27 cellular contexts compared by ENCODE assay signal in the genomic region with DNA sequence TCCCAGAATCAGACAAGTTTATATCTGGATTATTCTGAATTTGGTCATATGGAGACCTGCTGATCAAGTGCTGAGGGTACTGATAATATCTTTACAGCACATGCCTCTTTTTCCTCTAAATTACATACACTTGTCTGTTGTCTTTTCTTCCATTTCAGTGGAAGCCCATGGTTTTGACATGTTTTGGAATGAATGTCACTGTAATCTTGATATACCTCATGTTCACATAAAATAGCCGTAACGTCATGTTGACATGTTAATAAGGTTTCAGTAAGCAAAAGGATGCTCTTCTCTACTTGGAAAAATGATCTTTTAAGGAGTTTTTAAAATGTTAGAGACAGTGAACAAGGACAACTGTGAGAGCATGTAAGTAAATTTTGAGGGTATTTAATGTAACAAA. TPM values are rescaled to one million over a fixed set of nuclear protein-coding genes. Genes with fewer than 3 reads are reported as not detected.
DNase-seq lines count a peak whose midpoint lies in the region; ATAC-seq, FAIRE-seq and TF ChIP-seq lines count a peak whose summit lies in the region.
"Had no signal": no experiment of that assay in that cellular context is flagged by ENCODE, and none has a peak within 500 bp of the region (broad histone marks: within the 10 kb centered on the region; RNA-seq: fewer than 3 reads in every experiment).

No MANE protein-coding gene starts in this region.

- no peaks in the 10 kb centered on the region for H3K9me2 ChIP-seq in neural cell (ENCODE audit: insufficient read depth, low read length)
- H3K9me2 ChIP-seq in OCI-LY7 (ENCODE audit: insufficient read depth, low read length) = no peaks in the 10 kb centered on the region

- in situ Hi-C loops in HepG2 (cut with HindIII; ENCODE audit: extremely low pct_ligation_motif_present, low pct_unique_long_range_greater_than_20kb) = no loop called here

- no peak overlapping the region for H3K27ac Mint-ChIP-seq in activated CD4-positive, alpha-beta memory T cell treated with anti-CD3 and anti-CD28 coated beads, Interleukin-2, amount 10 ng/mL, durations not matched to agents 7 days and 5 days
- H3K27ac Mint-ChIP-seq: CD8-positive, alpha-beta T cell had no signal

- H3K27me3 ChIP-seq in HepG2 (ENCODE audit: control insufficient read depth in 1 of 2, insufficient read depth in 2 of 2, low read length in 2 of 2) (no peaks in the 10 kb centered on the region), right lobe of liver (no peaks in the 10 kb centered on the region), esophagus squamous epithelium (no peaks in the 10 kb centered on the region), neural cell (ENCODE audit: insufficient read depth, low read depth, low read length) (no peaks in the 10 kb centered on the region), small intestine (ENCODE audit: control insufficient read depth in 2 of 2, insufficient read depth in 2 of 2, low read length in 2 of 2) (peaks cover 0 to 3% of the 10 kb centered on the region in 2 donors)
- H3K27me3 ChIP-seq: MG63 had no signal

- TF ChIP-seq RAD21 in HepG2 (CRISPR knock-in tag; IDR thresholded peaks at IDR 0.05) (no peak), neural cell (conservative IDR thresholded peaks at IDR 0.05) (no peak)

- POLR2A ChIA-PET in HepG2 (lab: Yijun Ruan, JAX) = no interaction called here
- POLR2A ChIA-PET in activated CD4-positive, alpha-beta memory T cell treated with anti-CD3 and anti-CD28 coated beads, Interleukin-2, amount 10 ng/mL, durations not matched to agents 7 days and 5 days (lab: Charles Lee) = no interaction called here
- POLR2A ChIA-PET in OCI-LY7 (lab: Charles Lee) = interaction anchor here (0.6 to 0.8 kb wide), 2 partner anchors 9 to 81 kb away, joined by 4 to 5 read pairs; no protein-coding TSS in a partner anchor

- DNase-seq in HepG2 (ENCODE audit: low spot score) (no peak), right lobe of liver (no peak), esophagus squamous epithelium (lab: John Stamatoyannopoulos, UW) (no peak), OCI-LY7 (ENCODE audit: low spot score) (no peak), small intestine (no peak), SK-N-DZ (ENCODE audit: low spot score) (no peak)
- no peak for DNase-seq in activated CD4-positive, alpha-beta memory T cell treated with anti-CD3 and anti-CD28 coated beads, Interleukin-2, amount 10 ng/mL, durations not matched to agents 7 days and 5 days
- DNase-seq: 8988T; AML-193; C1 segment of cervical spinal cord; Calu3; CD8-positive, alpha-beta T cell; DMS153; Kasumi-1; MG63; NCI-H1417; NCI-H1694 treated with DMSO at 0.1 percent for 48 hours; NCI-H2081 treated with DMSO at 0.1 percent for 48 hours; NCI-H2171 treated with DMSO at 0.1 percent for 48 hours; NCI-H526; RPMI8226; SHP77 treated with DMSO at 0.1 percent for 48 hours had no signal

- H3K27me3 Mint-ChIP-seq in activated CD4-positive, alpha-beta memory T cell treated with anti-CD3 and anti-CD28 coated beads, Interleukin-2, amount 10 ng/mL, durations not matched to agents 7 days and 5 days = peaks cover 6% of the 10 kb centered on the region

- H3K79me2 ChIP-seq in HepG2 (ENCODE audit: insufficient read depth, low read length) (peaks cover 71% of the 10 kb centered on the region), neural cell (replicated peaks; ENCODE audit: insufficient read depth, low read length) (no peaks in the 10 kb centered on the region), OCI-LY7 (ENCODE audit: insufficient read depth, low read depth, low read length) (no peaks in the 10 kb centered on the region)

- H4K20me1 ChIP-seq in HepG2 (ENCODE audit: insufficient read depth, low read length) (no peaks in the 10 kb centered on the region), neural cell (ENCODE audit: insufficient read depth) (no peaks in the 10 kb centered on the region), OCI-LY7 (ENCODE audit: insufficient read depth, low read length) (no peaks in the 10 kb centered on the region)

- no peaks in the 10 kb centered on the region for H3K9me3 ChIP-seq in HepG2 (ENCODE audit: low read length)
- H3K9me3 ChIP-seq in right lobe of liver = no peaks in the 10 kb centered on the region
- H3K9me3 ChIP-seq in esophagus squamous epithelium = no peaks in the 10 kb centered on the region
- H3K9me3 ChIP-seq in neural cell (ENCODE audit: low read length) = no peaks in the 10 kb centered on the region
- H3K9me3 ChIP-seq in OCI-LY7 (ENCODE audit: low read length) = no peaks in the 10 kb centered on the region
- H3K9me3 ChIP-seq in small intestine (ENCODE audit: control insufficient read depth, low read depth) = no peaks in the 10 kb centered on the region
- H3K9me3 ChIP-seq: MG63 had no signal

- H3K9me3 Mint-ChIP-seq in activated CD4-positive, alpha-beta memory T cell treated with anti-CD3 and anti-CD28 coated beads, Interleukin-2, amount 10 ng/mL, durations not matched to agents 7 days and 5 days = no peaks in the 10 kb centered on the region
- H3K9me3 Mint-ChIP-seq: CD8-positive, alpha-beta T cell had no signal

- FAIRE-seq in HepG2 (lab: Jason Lieb, UNC) (no peak), small intestine (lab: Jason Lieb, UNC) (no peak)
- FAIRE-seq: G401.6, GM18507, H1 had no signal

- H3F3A ChIP-seq in neural cell (ENCODE audit: insufficient read depth, low read length, poor library complexity, severe bottlenecking) = no peaks in the 10 kb centered on the region

- no peak overlapping the region for H3K4me3 Mint-ChIP-seq in activated CD4-positive, alpha-beta memory T cell treated with anti-CD3 and anti-CD28 coated beads, Interleukin-2, amount 10 ng/mL, durations not matched to agents 7 days and 5 days
- H3K4me3 Mint-ChIP-seq: CD8-positive, alpha-beta T cell had no signal

- TF ChIP-seq POLR2A in HepG2 (IDR thresholded peaks at IDR 0.05; ENCODE audit: insufficient read depth in 1 of 2, low read depth in 2 of 2, low read length in 2 of 2) (no peak), right lobe of liver (IDR thresholded peaks at IDR 0.05) (no peak), esophagus squamous epithelium (IDR thresholded peaks at IDR 0.05) (no peak)

- no peak overlapping the region for H3K9ac ChIP-seq in HepG2 (ENCODE audit: insufficient read depth, low read depth, low read length)
- no peak overlapping the region for H3K9ac ChIP-seq in neural cell (ENCODE audit: low read length)

- CTCF ChIA-PET in HepG2 (lab: Yijun Ruan, JAX; ENCODE audit: low intra/inter-chr PET ratio, low total read pairs) = no interaction called here
- CTCF ChIA-PET in activated CD4-positive, alpha-beta memory T cell treated with anti-CD3 and anti-CD28 coated beads, Interleukin-2, amount 10 ng/mL, durations not matched to agents 7 days and 5 days (lab: Charles Lee) = no interaction called here
- CTCF ChIA-PET in OCI-LY7 (lab: Charles Lee; ENCODE audit: unreplicated experiment) = no interaction called here

- H2AFZ ChIP-seq in HepG2 (ENCODE audit: low read length) = no peak overlapping the region
- H2AFZ ChIP-seq in neural cell (ENCODE audit: low read depth, low read length) = no peak overlapping the region
- H2AFZ ChIP-seq in OCI-LY7 (ENCODE audit: low read length) = no peak overlapping the region

- H3K4me2 ChIP-seq in HepG2 (ENCODE audit: low read depth, low read length) (no peak overlapping the region), neural cell (ENCODE audit: low read length) (peak overlapping the region; percentile 25), OCI-LY7 (ENCODE audit: low read length) (no peak overlapping the region)

- H3K4me1 ChIP-seq in HepG2 (ENCODE audit: insufficient read depth, low read length) = peaks cover 19% of the 10 kb centered on the region
- H3K4me1 ChIP-seq in right lobe of liver = peaks cover 0 to 6% (median 0%) of the 10 kb centered on the region in 4 donors
- H3K4me1 ChIP-seq in esophagus squamous epithelium = peaks cover 0 to 74% (median 13%) of the 10 kb centered on the region in 3 donors
- no peaks in the 10 kb centered on the region for H3K4me1 ChIP-seq in OCI-LY7 (ENCODE audit: insufficient read depth, low read length, poor library complexity, severe bottlenecking)
- no peaks in the 10 kb centered on the region for H3K4me1 ChIP-seq in small intestine (ENCODE audit: control insufficient read depth in 2 of 2, insufficient read depth in 1 of 2, low read depth in 1 of 2, low read length in 1 of 2)

- H3K36me3 ChIP-seq in HepG2 (replicated peaks in 1 of 2; ENCODE audit: control insufficient read depth in 1 of 2, insufficient read depth in 2 of 2, low read length in 2 of 2) = peaks cover 10 to 43% of the 10 kb centered on the region in 2 experiments; a peak in 4 of 5 replicates
- H3K36me3 ChIP-seq in right lobe of liver = no peaks in the 10 kb centered on the region
- peaks cover 0 to 30% (median 4%) of the 10 kb centered on the region in 3 donors for H3K36me3 ChIP-seq in esophagus squamous epithelium
- H3K36me3 ChIP-seq in neural cell (ENCODE audit: insufficient read depth, low read length) = no peaks in the 10 kb centered on the region
- H3K36me3 ChIP-seq in OCI-LY7 (ENCODE audit: insufficient read depth, low read length) = no peaks in the 10 kb centered on the region
- H3K36me3 ChIP-seq in small intestine (ENCODE audit: control insufficient read depth in 2 of 2, insufficient read depth in 2 of 2, low read length in 2 of 2) = peaks cover 0 to 2% of the 10 kb centered on the region in 2 donors

- TF ChIP-seq CTCF in HepG2 (CRISPR knock-in tag; IDR thresholded peaks at IDR 0.05) (no peak), right lobe of liver (IDR thresholded peaks at IDR 0.05) (no peak), esophagus squamous epithelium (IDR thresholded peaks at IDR 0.05) (no peak), neural cell (IDR thresholded peaks at IDR 0.05; ENCODE audit: poor library complexity, severe bottlenecking) (no peak), OCI-LY7 (conservative IDR thresholded peaks at IDR 0.05; ENCODE audit: low read length) (no peak)

- intact Hi-C loops in HepG2 (cut with micrococcal nuclease; ENCODE audit: unreplicated experiment) = no loop called here
- intact Hi-C loops in right lobe of liver (cut with DNase I) = no loop called here
- intact Hi-C loops in esophagus squamous epithelium (cut with DNase I) = no loop called here
- intact Hi-C loops in OCI-LY7 (cut with micrococcal nuclease; ENCODE audit: unreplicated experiment) = no loop called here

- TF ChIP-seq EP300 in HepG2 (IDR thresholded peaks at IDR 0.05; ENCODE audit: low read depth in 2 of 2, low read length in 2 of 2) (no peak), HepG2 (CRISPR knock-in tag; IDR thresholded peaks at IDR 0.05; ENCODE audit: borderline replicate concordance) (no peak), neural cell (conservative IDR thresholded peaks at IDR 0.05; ENCODE audit: poor library complexity, severe bottlenecking) (peak; percentile 85)

- BruUV-seq in HepG2 (replicated peaks; lab: Mats Ljungman, UMichigan) (TSS peak; percentile 15), OCI-LY7 (replicated peaks; lab: Mats Ljungman, UMichigan) (no TSS peak)

- H3K36me3 Mint-ChIP-seq in activated CD4-positive, alpha-beta memory T cell treated with anti-CD3 and anti-CD28 coated beads, Interleukin-2, amount 10 ng/mL, durations not matched to agents 7 days and 5 days (ENCODE audit: low read depth) = no peaks in the 10 kb centered on the region
- H3K36me3 Mint-ChIP-seq: CD8-positive, alpha-beta T cell had no signal

- ATAC-seq in HepG2 = no peak
- no peak for ATAC-seq in right lobe of liver
- ATAC-seq: CD8-positive, alpha-beta T cell; SK-N-SH treated with all-trans-retinoic acid at 6 μM for 48 hours had no signal

- H3K4me3 ChIP-seq in HepG2 (replicated peaks in 1 of 3; ENCODE audit: insufficient read depth in 1 of 3, low read depth in 2 of 3, low read length in 3 of 3) = no peak overlapping the region
- no peak overlapping the region for H3K4me3 ChIP-seq in right lobe of liver
- peak overlapping the region in 1 of 4 donors; percentile 1 for H3K4me3 ChIP-seq in esophagus squamous epithelium
- peak overlapping the region; percentile 3 for H3K4me3 ChIP-seq in neural cell (ENCODE audit: low read length)
- H3K4me3 ChIP-seq in OCI-LY7 (ENCODE audit: low read depth, low read length, poor library complexity, severe bottlenecking) = no peak overlapping the region
- no peak overlapping the region for H3K4me3 ChIP-seq in small intestine (ENCODE audit: low read depth in 1 of 2, low read length in 2 of 2)
- H3K4me3 ChIP-seq: MG63 had no signal

- H3K27ac ChIP-seq in HepG2 (ENCODE audit: extremely low read length, insufficient read depth, low read length) = no peak overlapping the region
- no peak overlapping the region for H3K27ac ChIP-seq in right lobe of liver
- peak overlapping the region in 3 of 4 donors; percentile 41 to 79 (median 70) for H3K27ac ChIP-seq in esophagus squamous epithelium
- H3K27ac ChIP-seq in neural cell (ENCODE audit: low read length) = no peak overlapping the region
- no peak overlapping the region for H3K27ac ChIP-seq in OCI-LY7 (ENCODE audit: low read depth, low read length, poor library complexity, severe bottlenecking)
- no peak overlapping the region for H3K27ac ChIP-seq in small intestine (ENCODE audit: low read depth in 1 of 2, low read length in 1 of 2)

- WGBS in HepG2 (ENCODE audit: low lambda C conversion rate) = 96% methylated on average over 2 of the region's 2 CpGs
- WGBS in right lobe of liver (ENCODE audit: insufficient coverage, low coverage, low lambda C conversion rate, missing lambda C conversion rate) = 96% methylated on average over 2 of the region's 2 CpGs
- WGBS in esophagus squamous epithelium, 2 donors = 51 to 68% methylated on average over 2 of the region's 2 CpGs
- WGBS in small intestine, 3 donors = 89 to 95% (median 91%) methylated on average over 2 of the region's 2 CpGs

- no peaks in the 10 kb centered on the region for H3K4me1 Mint-ChIP-seq in activated CD4-positive, alpha-beta memory T cell treated with anti-CD3 and anti-CD28 coated beads, Interleukin-2, amount 10 ng/mL, durations not matched to agents 7 days and 5 days

RNA-seq across cellular contexts. Expression of a gene that starts 55.9 kb away (rescaled TPM):
- total RNA-seq in HepG2 (2016; rRNA removed; fragmentation: Illumina TruSeq; extraction: Trizol) = 91.0 and 108 TPM in 2 replicates
- total RNA-seq in HepG2 (2016; cell fraction: cytosol; rRNA removed; fragmentation: Illumina TruSeq; extraction: Trizol; ENCODE audit: low read depth) = 18.3 and 18.7 TPM in 2 replicates
- total RNA-seq in HepG2 (2016; cell fraction: insoluble cytoplasmic fraction; rRNA removed; fragmentation: Illumina TruSeq; extraction: Trizol) = 92.8 and 93.3 TPM in 2 replicates
- total RNA-seq in HepG2 (2016; cell fraction: membrane; rRNA removed; fragmentation: Illumina TruSeq; extraction: Trizol) = 49.6 and 53.1 TPM in 2 replicates
- 71.2 and 71.8 TPM in 2 replicates for total RNA-seq in HepG2 (2016; cell fraction: nucleus; rRNA removed; fragmentation: Illumina TruSeq; extraction: Trizol)
- 54.6 and 59.5 TPM in 2 replicates for polyA plus RNA-seq in HepG2 (2011; rRNA removed)
- 43.4 and 52.7 TPM in 2 replicates for polyA plus RNA-seq in HepG2 (2011; cell fraction: cytosol; rRNA removed)
- 55.8 and 69.5 TPM in 2 replicates for polyA plus RNA-seq in HepG2 (2011; cell fraction: nucleus; rRNA removed)
- 49.5 and 56.9 TPM in 2 replicates for polyA plus RNA-seq in HepG2 (2012)
- polyA plus RNA-seq in HepG2 (2016; cell fraction: cytosol; fragmentation: Illumina TruSeq; extraction: Trizol; ENCODE audit: low read depth) = 10.2 and 10.9 TPM in 2 replicates
- polyA plus RNA-seq in HepG2 (2016; cell fraction: insoluble cytoplasmic fraction; fragmentation: Illumina TruSeq; extraction: Trizol; ENCODE audit: low read depth) = 81.7 and 83.7 TPM in 2 replicates
- 22.9 and 23.0 TPM in 2 replicates for polyA plus RNA-seq in HepG2 (2016; cell fraction: membrane; fragmentation: Illumina TruSeq; extraction: Trizol; ENCODE audit: low read depth)
- polyA plus RNA-seq in HepG2 (2016; cell fraction: nucleus; fragmentation: Illumina TruSeq; extraction: Trizol; ENCODE audit: insufficient read depth, low read depth) = 74.1 and 74.4 TPM in 2 replicates
- polyA minus RNA-seq in HepG2 (2011; rRNA and poly(A)+ RNA removed; ENCODE audit: low replicate concordance) = 196 and 205 TPM in 2 replicates
- polyA minus RNA-seq in HepG2 (2011; cell fraction: cytosol; rRNA and poly(A)+ RNA removed) = 79.4 and 97.8 TPM in 2 replicates
- 115 and 136 TPM in 2 replicates for polyA minus RNA-seq in HepG2 (2011; cell fraction: nucleus; rRNA and poly(A)+ RNA removed)
- 10 to 100 TPM; 17.9 to 60.5 (median 36.3) TPM for total RNA-seq in right lobe of liver
- 100 to 1,000 TPM in 3 of 4 donors, 10 to 100 TPM in 1; 97.0 to 177 (median 142) TPM for total RNA-seq in esophagus squamous epithelium
- polyA plus RNA-seq in neural cell = 0.46 and 0.98 TPM in 2 replicates
- 2.7 and 3.2 TPM in 2 replicates for polyA minus RNA-seq in neural cell
- under 1 TPM; 0.18 to 0.28 TPM for total RNA-seq in activated CD4-positive, alpha-beta memory T cell treated with anti-CD3 and anti-CD28 coated beads, Interleukin-2, amount 10 ng/mL, durations not matched to agents 7 days and 5 days
- not detected in 2 replicates for total RNA-seq in OCI-LY7 (2014; rRNA removed; shearing (Covaris generic))
- 0.11 TPM in 1 of 2 replicates, not detected in the other for total RNA-seq in OCI-LY7 (2022)
- 10 to 100 TPM; 14.1 to 24.4 (median 15.2) TPM for polyA plus RNA-seq in small intestine
- polyA plus RNA-seq in SK-N-DZ (2014; cell fraction: cytosol; rRNA removed) = 1.8 and 2.3 TPM in 2 replicates
- polyA plus RNA-seq in SK-N-DZ (2014; cell fraction: nucleus; rRNA removed) = 0.50 and 0.91 TPM in 2 replicates
- total RNA-seq: CD8-positive, alpha-beta T cell had no signal

Comparison
In these comparisons a context has a peak if more than half of its experiments do, and no peak if none do; other contexts are left out.
1. H3K27ac ChIP-seq: peak in esophagus squamous epithelium (3 of 4); none in HepG2 (single experiment), right lobe of liver (0 of 3), neural cell (single experiment), OCI-LY7 (single experiment) and small intestine (0 of 2).
2. RNA of a gene that starts 55.9 kb away (total RNA-seq): 97.0 to 177 TPM in esophagus squamous epithelium, 18.3 to 108 TPM in HepG2 and 17.9 to 60.5 TPM in right lobe of liver; 0.18 to 0.28 TPM in activated CD4-positive, alpha-beta memory T cell treated with anti-CD3 and anti-CD28 coated beads, Interleukin-2, amount 10 ng/mL, durations not matched to agents 7 days and 5 days and 0.11 TPM in OCI-LY7; every median in the first group is over 10 times any median in the second.